In the genomic region with DNA sequence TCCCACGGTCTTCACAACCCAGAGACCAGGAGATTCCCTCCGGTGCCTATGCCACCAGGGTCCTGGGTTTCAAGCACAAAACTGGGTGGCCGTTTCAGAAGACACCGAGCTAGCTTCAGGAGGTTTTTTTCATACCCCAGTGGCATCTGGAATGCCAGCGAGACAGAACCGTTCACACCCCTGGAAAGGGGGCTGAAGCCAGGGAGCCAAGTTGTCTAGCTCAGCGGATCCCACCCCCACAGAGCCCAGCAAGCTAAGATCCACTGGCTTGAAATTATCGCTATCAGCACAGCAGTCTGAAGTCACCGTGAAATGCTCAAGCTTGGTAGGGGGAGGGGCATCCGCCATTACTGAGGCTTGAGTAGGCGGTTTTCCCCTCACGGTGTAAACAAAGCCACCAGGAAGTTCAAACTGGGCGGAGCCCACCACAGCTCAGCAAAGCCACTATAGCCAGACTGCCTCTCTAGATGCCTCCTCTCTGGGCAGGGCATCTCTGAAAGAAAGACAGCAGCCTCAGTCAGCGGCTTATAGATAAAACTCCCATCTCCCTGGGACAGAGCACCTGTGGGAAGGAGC, we compare ENCODE assay signal across 12 cellular contexts. TPM values are rescaled to one million over a fixed set of nuclear protein-coding genes. Genes with fewer than 3 reads are reported as not detected.
DNase-seq lines count a peak whose midpoint lies in the region; ATAC-seq lines count a peak whose summit lies in the region.
"Not testable (repeated sequence)": the region's sequence is repeated elsewhere in the genome, so short reads cannot be mapped to it uniquely, and the experiment has no call there.
"Had no signal": no experiment of that assay in that cellular context is flagged by ENCODE, and none has a peak within 500 bp of the region (broad histone marks: within the 10 kb centered on the region; RNA-seq: fewer than 3 reads in every experiment).

No MANE protein-coding gene starts in this region.

- H3K36me3 Mint-ChIP-seq in naive thymus-derived CD4-positive, alpha-beta T cell, result not testable (repeated sequence)

- H3K9me2 ChIP-seq in Karpas-422 (replicated peaks; ENCODE audit: insufficient read depth, low read length), result not testable (repeated sequence)

- ATAC-seq in naive thymus-derived CD4-positive, alpha-beta T cell, result not testable (repeated sequence)

- peaks cover 0 to 27% (median 0%) of the 10 kb centered on the region in 7 donors for H3K4me1 Mint-ChIP-seq in naive thymus-derived CD4-positive, alpha-beta T cell

- not testable (repeated sequence) for H3K9ac ChIP-seq in Karpas-422 (ENCODE audit: low read length)

- H3K4me1 ChIP-seq in Karpas-422 (ENCODE audit: low read length); naive thymus-derived CD4-positive, alpha-beta T cell (ENCODE audit: control insufficient read depth in 2 of 2, insufficient read depth in 2 of 2, low read length in 2 of 2): not testable (repeated sequence)

- peak; percentile 72 for DNase-seq in DMS53 (lab: John Stamatoyannopoulos, UW)
- DNase-seq in Karpas-422, result not testable (repeated sequence)
- DNase-seq in NCI-H748 treated with DMSO at 0.1 percent for 48 hours (lab: John Stamatoyannopoulos, UW), result peak; percentile 12
- peak; percentile 22 for DNase-seq in T-helper 22 cell (ENCODE audit: low read depth)
- peak; percentile 61 for DNase-seq in activated CD8-positive, alpha-beta memory T cell treated with anti-CD3 and anti-CD28 coated beads for 24 hours
- DNase-seq in activated gamma-delta T cell treated with anti-CD3 and anti-CD28 coated beads, Interleukin-2, amount 50 U/mL, for 16 hours (ENCODE audit: low read depth), result peak; percentile 7
- peak in 5 of 9 donors; percentile 40 to 62 (median 50) for DNase-seq in naive thymus-derived CD4-positive, alpha-beta T cell

- H4K20me1 ChIP-seq in Karpas-422 (ENCODE audit: insufficient read depth, low read depth, low read length), result not testable (repeated sequence)

- not testable (repeated sequence) for H3K36me3 ChIP-seq in Karpas-422 (ENCODE audit: insufficient read depth, low read length); naive thymus-derived CD4-positive, alpha-beta T cell (ENCODE audit: control insufficient read depth in 2 of 3, insufficient read depth in 3 of 3, low read length in 3 of 3)

- H3K9me3 ChIP-seq in Karpas-422 (ENCODE audit: low read length); naive thymus-derived CD4-positive, alpha-beta T cell (ENCODE audit: control insufficient read depth in 2 of 3, low read length in 3 of 3): not testable (repeated sequence)

- peak overlapping the region in 3 of 9 donors; percentile 21 to 59 (median 57) for H3K27ac Mint-ChIP-seq in naive thymus-derived CD4-positive, alpha-beta T cell

- not testable (repeated sequence) for H3K27ac ChIP-seq in Karpas-422 (ENCODE audit: low read length); naive thymus-derived CD4-positive, alpha-beta T cell (ENCODE audit: low read depth, low read length)

- not testable (repeated sequence) for H3K27me3 Mint-ChIP-seq in naive thymus-derived CD4-positive, alpha-beta T cell

- POLR2A ChIA-PET in naive thymus-derived CD4-positive, alpha-beta T cell (lab: Charles Lee), result not testable (repeated sequence)

- H3K27me3 ChIP-seq in Karpas-422 (ENCODE audit: low read length); naive thymus-derived CD4-positive, alpha-beta T cell (ENCODE audit: control insufficient read depth in 2 of 2, insufficient read depth in 2 of 2, low read length in 2 of 2): not testable (repeated sequence)

- intact Hi-C loops in naive thymus-derived CD4-positive, alpha-beta T cell (cut with micrococcal nuclease), result not testable (repeated sequence)

- CTCF ChIA-PET in naive thymus-derived CD4-positive, alpha-beta T cell (lab: Charles Lee), result not testable (repeated sequence)

- H3K4me2 ChIP-seq in Karpas-422 (ENCODE audit: low read depth, low read length, poor library complexity, severe bottlenecking), result peak overlapping the region; percentile 19

- H2AFZ ChIP-seq in Karpas-422 (ENCODE audit: low read length), result not testable (repeated sequence)

- H3K79me2 ChIP-seq in Karpas-422 (ENCODE audit: low read length), result not testable (repeated sequence)

- peaks cover 0 to 40% (median 6%) of the 10 kb centered on the region in 11 donors for H3K9me3 Mint-ChIP-seq in naive thymus-derived CD4-positive, alpha-beta T cell

- peak overlapping the region in 5 of 10 donors; percentile 52 to 71 (median 56) for H3K4me3 Mint-ChIP-seq in naive thymus-derived CD4-positive, alpha-beta T cell

- not testable (repeated sequence) for H3K4me3 ChIP-seq in Karpas-422 (ENCODE audit: low read length); naive thymus-derived CD4-positive, alpha-beta T cell (ENCODE audit: low read length)

RNA-seq across cellular contexts. Expression of a gene that starts 40.1 kb away (rescaled TPM):
- 127 and 256 TPM in 2 replicates for total RNA-seq in Karpas-422 (2014; rRNA removed; shearing (Covaris generic); ENCODE audit: low replicate concordance)
- total RNA-seq in naive thymus-derived CD4-positive, alpha-beta T cell, result under 1 TPM in 1 of 5 experiments, not detected in 4; 0.03 TPM
- polyA plus RNA-seq in naive thymus-derived CD4-positive, alpha-beta T cell, result 10 to 100 TPM in 1 of 2 donors, 1 to 10 TPM in 1; 9.0 to 12.3 TPM
- total RNA-seq: activated B cell treated with CpG ODN at 0.5 μM for 24 hours; CD4-positive, alpha-beta T cell; GM23248; progenitor cell of endocrine pancreas; T-helper 2 cell treated with Interferon-gamma antibody and Interleukin-4, amounts not matched to agents 100 ng/mL and 5 ng/mL, for 36 hours had no signal
- polyA plus RNA-seq: GM23248 had no signal
